In the genomic region with DNA sequence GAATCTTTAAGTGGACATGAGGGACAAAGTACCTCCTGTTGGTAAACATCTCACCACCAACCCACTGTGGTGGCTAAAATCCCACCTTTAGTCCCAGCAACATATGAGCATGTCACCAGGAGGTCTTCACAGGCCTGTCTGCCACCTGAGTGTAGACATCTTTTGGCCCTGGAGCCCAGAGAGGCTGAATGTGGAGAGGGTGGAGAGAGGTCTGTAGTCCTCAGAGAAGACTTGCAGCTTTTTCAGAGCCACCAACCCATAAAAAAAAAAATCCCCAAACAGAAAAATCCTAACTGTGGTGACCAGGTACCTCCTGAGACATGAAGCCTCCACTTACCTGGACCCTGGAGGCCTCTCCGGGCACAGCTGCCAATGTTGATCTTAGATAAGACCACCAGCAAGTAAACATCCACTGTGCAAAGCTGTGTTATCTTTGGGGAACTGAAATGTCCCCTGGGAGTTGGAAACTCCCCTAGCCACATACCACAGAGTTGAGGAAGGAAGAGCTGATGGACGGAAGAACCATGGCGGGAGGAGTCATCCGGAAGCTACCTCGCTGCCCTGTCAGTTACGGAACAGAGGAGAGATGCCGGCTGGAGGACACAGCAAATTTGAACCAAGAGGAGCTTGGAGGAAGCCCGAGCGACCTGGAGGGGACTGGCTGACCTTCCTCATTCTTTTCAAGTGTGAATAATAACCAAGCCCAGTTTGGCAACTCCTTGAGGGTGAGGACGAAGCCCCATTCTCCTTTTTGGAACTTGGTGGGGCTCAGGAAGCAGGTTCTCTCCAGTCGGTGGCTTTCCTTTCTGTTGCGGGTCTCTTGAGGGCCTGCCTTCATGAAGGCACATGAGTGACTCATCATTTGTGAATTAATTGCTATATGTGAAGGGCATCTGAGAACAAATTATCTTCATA, we compare ENCODE assay signal across 8 cellular contexts. TPM values are rescaled to one million over a fixed set of nuclear protein-coding genes. Genes with fewer than 3 reads are reported as not detected.
DNase-seq lines count a peak whose midpoint lies in the region; ATAC-seq, FAIRE-seq and TF ChIP-seq lines count a peak whose summit lies in the region.

Gene GHRL, minus strand, starts transcription at position 443 of the 915 bp plus-strand sequence. CDS start 2,767 bp downstream, outside the sequence.

- no peaks in the 10 kb centered on the region for H3K9me3 ChIP-seq in CD4-positive, alpha-beta T cell (ENCODE audit: control insufficient read depth, low read length)
- H3K9me3 ChIP-seq in tibial nerve = no peaks in the 10 kb centered on the region

- peak; percentile 26 for ATAC-seq in CD4-positive, alpha-beta T cell (ENCODE audit: poor library complexity)
- ATAC-seq in HG03378 (IDR thresholded peaks at IDR 0.05; ENCODE audit: unreplicated experiment) = peak; percentile 89
- ATAC-seq in central memory CD8-positive, alpha-beta T cell (replicated peaks; ENCODE audit: extremely low read depth, poor library complexity, severe bottlenecking) = peak; percentile 36

- no peak for TF ChIP-seq CTCF in CD4-positive, alpha-beta T cell (IDR thresholded peaks at IDR 0.05)
- TF ChIP-seq CTCF in D721Med (IDR thresholded peaks at IDR 0.05; ENCODE audit: insufficient read depth, missing control alignments) (no peak), tibial nerve (IDR thresholded peaks at IDR 0.05) (no peak)

- H3K36me3 Mint-ChIP-seq in CD4-positive, alpha-beta T cell (ENCODE audit: low read depth) = peaks cover 63% of the 10 kb centered on the region
- peaks cover 28% of the 10 kb centered on the region for H3K36me3 Mint-ChIP-seq in central memory CD8-positive, alpha-beta T cell (ENCODE audit: insufficient read depth)

- H3K27me3 Mint-ChIP-seq in CD4-positive, alpha-beta T cell = no peaks in the 10 kb centered on the region
- H3K27me3 Mint-ChIP-seq in central memory CD8-positive, alpha-beta T cell = no peaks in the 10 kb centered on the region

- POLR2A ChIA-PET in CD4-positive, alpha-beta T cell (lab: Charles Lee) = interaction anchor here (1.0 kb wide), 1 partner anchor 359 kb away, joined by 4 read pairs; the partner anchor contains the start of gene CRELD1

- H3K36me3 ChIP-seq in tibial nerve = peaks cover 0 to 70% (median 0%) of the 10 kb centered on the region in 3 donors

- no peaks in the 10 kb centered on the region for H3K9me3 Mint-ChIP-seq in CD4-positive, alpha-beta T cell
- no peaks in the 10 kb centered on the region for H3K9me3 Mint-ChIP-seq in central memory CD8-positive, alpha-beta T cell

- H3K27ac Mint-ChIP-seq in CD4-positive, alpha-beta T cell = peak within 1 kb of the TSS; percentile 33
- no peak within 1 kb of the TSS for H3K27ac Mint-ChIP-seq in central memory CD8-positive, alpha-beta T cell (ENCODE audit: low read depth)

- no peak for TF ChIP-seq POLR2A in tibial nerve (IDR thresholded peaks at IDR 0.05)

- no peak within 1 kb of the TSS for H3K4me3 ChIP-seq in tibial nerve

- no peak for DNase-seq in CD4-positive, alpha-beta T cell
- DNase-seq in GM19240 (ENCODE audit: insufficient read length, low spot score) (peak; percentile 49), NCI-H2081 treated with DMSO at 0.1 percent for 48 hours (lab: John Stamatoyannopoulos, UW) (no peak), D721Med (ENCODE audit: insufficient read length, low spot score) (no peak), tibial nerve (ENCODE audit: low spot score in 2 of 2) (no peak), NCI-H1105 treated with DMSO at 0.1 percent for 48 hours (lab: John Stamatoyannopoulos, UW) (no peak)
- DNase-seq in central memory CD8-positive, alpha-beta T cell (ENCODE audit: low spot score in 2 of 2) = no peak

- peaks cover 0 to 4% (median 0%) of the 10 kb centered on the region in 4 donors for H3K4me1 ChIP-seq in tibial nerve

- WGBS in tibial nerve, 2 donors = 77 to 83% methylated on average over 12 of the region's 12 CpGs

- peak within 1 kb of the TSS; percentile 7 for H3K27ac ChIP-seq in CD4-positive, alpha-beta T cell (ENCODE audit: low read depth, low read length)
- no peak within 1 kb of the TSS for H3K27ac ChIP-seq in tibial nerve

- H3K27me3 ChIP-seq in CD4-positive, alpha-beta T cell (ENCODE audit: control insufficient read depth, insufficient read depth, low read length) = no peaks in the 10 kb centered on the region
- no peaks in the 10 kb centered on the region for H3K27me3 ChIP-seq in tibial nerve

- peaks cover 5% of the 10 kb centered on the region for H3K4me1 Mint-ChIP-seq in CD4-positive, alpha-beta T cell (ENCODE audit: low read depth)
- H3K4me1 Mint-ChIP-seq in central memory CD8-positive, alpha-beta T cell = peaks cover 6% of the 10 kb centered on the region

- intact Hi-C loops in CD4-positive, alpha-beta T cell (cut with DNase I, micrococcal nuclease) = no loop called here

- no peak within 1 kb of the TSS for H3K4me3 Mint-ChIP-seq in CD4-positive, alpha-beta T cell
- no peak within 1 kb of the TSS for H3K4me3 Mint-ChIP-seq in central memory CD8-positive, alpha-beta T cell

- no peak for TF ChIP-seq EP300 in tibial nerve (IDR thresholded peaks at IDR 0.05)

- CTCF ChIA-PET in CD4-positive, alpha-beta T cell (lab: Charles Lee) = no interaction called here

- no peak for FAIRE-seq in D721Med (lab: Jason Lieb, UNC)

RNA-seq across cellular contexts. Expression of gene GHRL, which starts in this region (rescaled TPM):
- total RNA-seq in CD4-positive, alpha-beta T cell = 1 to 10 TPM; 1.1 to 3.2 TPM
- total RNA-seq in tibial nerve = 1 to 10 TPM in 2 of 4 donors, under 1 TPM in 1, not detected in 1; 0.60 to 3.7 (median 2.9) TPM

Comparison
In these comparisons a context has a peak if more than half of its experiments do, and no peak if none do; other contexts are left out.
1. ATAC-seq: peak in every context shown above with its lines; median percentile 89 in HG03378; 36 in central memory CD8-positive, alpha-beta T cell; 26 in CD4-positive, alpha-beta T cell.